Comparison of ENCODE assay signal across 7 cellular contexts in genomic region chr19:911197-912033, GRCh38. TPM values are rescaled to one million over a fixed set of nuclear protein-coding genes. Genes with fewer than 3 reads are reported as not detected.
DNase-seq lines count a peak whose midpoint lies in the region; ATAC-seq and TF ChIP-seq lines count a peak whose summit lies in the region.
"Had no signal": no experiment of that assay in that cellular context is flagged by ENCODE, and none has a peak within 500 bp of the region (broad histone marks: within the 10 kb centered on the region; RNA-seq: fewer than 3 reads in every experiment).

No MANE protein-coding gene starts in this region.

- POLR2A ChIA-PET in WTC11 (lab: Charles Lee) = no interaction called here

- H3K27ac ChIP-seq in iPS-20b (ENCODE audit: low read length) = no peak overlapping the region

- H3K9me3 Mint-ChIP-seq in CD14-positive monocyte (peaks cover 0 to 3% (median 0%) of the 10 kb centered on the region in 7 donors), WTC11 (no peaks in the 10 kb centered on the region)

- H3K27me3 ChIP-seq in iPS-20b (ENCODE audit: insufficient read depth, low read length) = peaks cover 20% of the 10 kb centered on the region; the same call in 1 of the 2 replicates

- H3K27me3 Mint-ChIP-seq in CD14-positive monocyte (ENCODE audit: low read depth in 3 of 3) (peaks cover 5 to 8% (median 5%) of the 10 kb centered on the region in 3 donors), WTC11 (ENCODE audit: low read depth) (peaks cover 26% of the 10 kb centered on the region)

- H3K36me3 ChIP-seq in iPS-20b (ENCODE audit: insufficient read depth, low read depth, low read length) = no peaks in the 10 kb centered on the region

- DNase-seq in CD14-positive monocyte (ENCODE audit: low spot score) = no peak
- no peak for DNase-seq in WTC11 (ENCODE audit: low spot score)
- DNase-seq in Ammon's horn (ENCODE audit: low spot score) = no peak
- no peak for DNase-seq in NCI-H2107 (lab: John Stamatoyannopoulos, UW)
- DNase-seq: dermis blood vessel endothelial cell had no signal

- H3K4me1 Mint-ChIP-seq in CD14-positive monocyte (peaks cover 51% of the 10 kb centered on the region), WTC11 (no peaks in the 10 kb centered on the region)

- TF ChIP-seq CTCF in CD14-positive monocyte (IDR thresholded peaks at IDR 0.05) (no peak), WTC11 (IDR thresholded peaks at IDR 0.05) (no peak)

- H3K27ac Mint-ChIP-seq in CD14-positive monocyte (peak overlapping the region in 2 of 7 donors; percentile 43 to 46), WTC11 (no peak overlapping the region)

- no peaks in the 10 kb centered on the region for H3K9me3 ChIP-seq in iPS-20b (ENCODE audit: insufficient read depth, low read depth, low read length)

- peak; percentile 61 for ATAC-seq in WTC11
- no peak for ATAC-seq in HG03097 (IDR thresholded peaks at IDR 0.05; ENCODE audit: low FRiP score, unreplicated experiment)

- no peaks in the 10 kb centered on the region for H3K4me1 ChIP-seq in iPS-20b (ENCODE audit: insufficient read depth, low read length)

- no peak overlapping the region for H3K9ac ChIP-seq in iPS-20b (ENCODE audit: low read depth, low read length)

- H3K4me3 Mint-ChIP-seq in CD14-positive monocyte (peak overlapping the region; percentile 30 to 63), WTC11 (peak overlapping the region; percentile 62)

- CTCF ChIA-PET in WTC11 (lab: Charles Lee) = no interaction called here

- H3K36me3 Mint-ChIP-seq in CD14-positive monocyte = peaks cover 5 to 12% of the 10 kb centered on the region in 2 donors
- peaks cover 3% of the 10 kb centered on the region; the same call in 1 of the 2 replicates for H3K36me3 Mint-ChIP-seq in WTC11

- intact Hi-C loops in CD14-positive monocyte (cut with micrococcal nuclease) = no loop called here

- peak overlapping the region; percentile 11; the same call in 1 of the 2 replicates for H3K4me3 ChIP-seq in iPS-20b (ENCODE audit: low read length)

TF ChIP-seq in WTC11, 78 proteins besides CTCF, POLR2A, EP300 and RAD21:
- no peak for TF ChIP-seq FOXK1 (CRISPR knock-in tag; IDR thresholded peaks at IDR 0.05)
- no peak for TF ChIP-seq MXD4 (CRISPR knock-in tag; IDR thresholded peaks at IDR 0.05; ENCODE audit: borderline replicate concordance)
- TF ChIP-seq USF1 (CRISPR knock-in tag; IDR thresholded peaks at IDR 0.05) = peak; percentile 65; the same call in 1 of the 2 replicates
- TF ChIP-seq FOXP1 (CRISPR knock-in tag; IDR thresholded peaks at IDR 0.05; ENCODE audit: borderline replicate concordance) = no peak
- TF ChIP-seq TCF7 (CRISPR knock-in tag; IDR thresholded peaks at IDR 0.05; ENCODE audit: low read depth) = no peak
- no peak for TF ChIP-seq NFE2L1 (CRISPR knock-in tag; IDR thresholded peaks at IDR 0.05)
- TF ChIP-seq ELF4 (CRISPR knock-in tag; IDR thresholded peaks at IDR 0.05; ENCODE audit: low read depth) = no peak
- TF ChIP-seq ZNF532 (CRISPR knock-in tag; IDR thresholded peaks at IDR 0.05; ENCODE audit: borderline replicate concordance) = no peak
- no peak for TF ChIP-seq ZNF512 (CRISPR knock-in tag; IDR thresholded peaks at IDR 0.05; ENCODE audit: borderline replicate concordance)
- TF ChIP-seq RELA (CRISPR knock-in tag; IDR thresholded peaks at IDR 0.05; ENCODE audit: borderline replicate concordance) = peak; percentile 82
- TF ChIP-seq IRF1 (CRISPR knock-in tag; IDR thresholded peaks at IDR 0.05) = no peak
- TF ChIP-seq MAX (CRISPR knock-in tag; IDR thresholded peaks at IDR 0.05) = peak; percentile 57; the same call in 1 of the 2 replicates
- TF ChIP-seq ZNF138 (CRISPR knock-in tag; conservative IDR thresholded peaks at IDR 0.05) = no peak
- TF ChIP-seq JUN (CRISPR knock-in tag; IDR thresholded peaks at IDR 0.05) = no peak
- no peak for TF ChIP-seq ZNF281 (CRISPR knock-in tag; IDR thresholded peaks at IDR 0.05)

RNA-seq across cellular contexts. Expression of gene R3HDM4, which starts 1.6 kb away (rescaled TPM):
- polyA plus RNA-seq in CD14-positive monocyte = 10 to 100 TPM; 78.7 to 99.9 TPM
- 85.5 to 99.5 TPM (median 88.3 TPM) in 3 replicates for total RNA-seq in WTC11 (2021)

RNA-seq across cellular contexts. Expression of gene KISS1R, which starts 5.7 kb away (rescaled TPM):
- not detected for polyA plus RNA-seq in CD14-positive monocyte
- total RNA-seq in WTC11 (2021) = 2.9 to 4.4 TPM (median 3.6 TPM) in 3 replicates
- total RNA-seq: dermis blood vessel endothelial cell had no signal

RNA-seq across cellular contexts. Expression of gene ARID3A, which starts 14.4 kb away (rescaled TPM):
- polyA plus RNA-seq in CD14-positive monocyte = 1 to 10 TPM; 2.1 to 3.2 TPM
- total RNA-seq in WTC11 (2021) = 102 to 116 TPM (median 113 TPM) in 3 replicates

RNA-seq across cellular contexts. Expression of gene RNU6-9, which starts 18.1 kb away (rescaled TPM):
- not detected for polyA plus RNA-seq in CD14-positive monocyte
- not detected in 3 replicates for total RNA-seq in WTC11 (2021)
- total RNA-seq: dermis blood vessel endothelial cell had no signal

RNA-seq across cellular contexts. Expression of gene MED16, which starts 18.4 kb away (rescaled TPM):
- polyA plus RNA-seq in CD14-positive monocyte = 10 to 100 TPM; 20.7 to 37.4 TPM
- 66.9 to 88.8 TPM (median 84.5 TPM) in 3 replicates for total RNA-seq in WTC11 (2021)
